Comparison of ENCODE assay signal across 27 cellular contexts in the genomic region with DNA sequence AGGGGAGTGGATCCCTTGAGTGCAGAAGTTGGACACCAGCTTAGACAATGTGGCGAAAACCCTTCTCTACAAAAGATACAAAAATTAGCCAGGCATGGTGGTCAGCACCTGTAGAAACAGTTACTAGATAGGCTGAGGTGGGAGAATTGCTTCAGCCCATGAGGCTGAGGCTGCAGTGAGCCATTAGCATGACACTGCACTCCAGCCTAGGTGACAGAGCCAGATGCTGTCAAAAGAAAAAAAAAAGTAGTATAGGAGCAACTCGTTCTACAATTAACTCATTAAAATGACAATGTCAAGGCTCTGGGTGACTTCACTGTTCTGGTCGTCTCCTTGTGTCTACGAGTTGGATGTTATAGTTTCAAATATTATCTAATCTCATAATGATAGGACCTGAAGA.
"Had no signal": no experiment of that assay in that cellular context is flagged by ENCODE, and none has a peak within 500 bp of the region (broad histone marks: within the 10 kb centered on the region; RNA-seq: fewer than 3 reads in every experiment).

No MANE protein-coding gene starts in this region.

- ATAC-seq: activated CD4-positive, CD25-positive, alpha-beta regulatory T cell treated with anti-CD3 and anti-CD28 coated beads, Interleukin-2, amount 50 U/mL, for 24 hours; activated CD8-positive, alpha-beta T cell treated with anti-CD3 and anti-CD28 coated beads, Interleukin-2, amount 10 ng/mL, durations not matched to agents 7 days and 5 days; Panc1; Right ventricle myocardium inferior had no signal

- H3K27ac ChIP-seq: breast epithelium, KMS-11, SK-N-MC, WERI-Rb-1 had no signal

- H3K9ac ChIP-seq: KMS-11 had no signal

- H3K4me1 ChIP-seq: breast epithelium had no signal

- H3K27me3 Mint-ChIP-seq: activated naive CD4-positive, alpha-beta T cell treated with anti-CD3 and anti-CD28 coated beads, Interleukin-2, amount 50 U/mL, for 24 hours had no signal

- H3K4me3 Mint-ChIP-seq: activated CD8-positive, alpha-beta T cell treated with anti-CD3 and anti-CD28 coated beads, Interleukin-2, amount 10 ng/mL, durations not matched to agents 7 days and 5 days; activated naive CD4-positive, alpha-beta T cell treated with anti-CD3 and anti-CD28 coated beads, Interleukin-2, amount 50 U/mL, for 24 hours had no signal

- H3K4me3 ChIP-seq: breast epithelium, SK-N-MC had no signal

- H3K27me3 ChIP-seq: breast epithelium had no signal

- H3K36me3 ChIP-seq: breast epithelium, WERI-Rb-1 had no signal

- DNase-seq: activated CD4-positive, alpha-beta T cell treated with anti-CD3 and anti-CD28 coated beads for 48 hours; activated CD4-positive, alpha-beta T cell treated with anti-CD3 and anti-CD28 coated beads, Interleukin-2, amount 50 U/mL, for 4 hours; activated CD8-positive, alpha-beta memory T cell treated with anti-CD3 and anti-CD28 coated beads, Interleukin-2, amount 50 U/mL, for 48 hours; activated CD8-positive, alpha-beta T cell treated with anti-CD3 and anti-CD28 coated beads, Interleukin-2, amount 10 ng/mL, durations not matched to agents 7 days and 5 days; activated naive CD4-positive, alpha-beta T cell; activated T-cell treated with anti-CD3 and anti-CD28 coated beads, Interleukin-2, amount 50 U/mL, for 1 hour; aorta; caudate nucleus; NCI-H1092; NCI-H1417; NCI-H1694 treated with DMSO at 0.1 percent for 48 hours; NCI-H2029 treated with DMSO at 0.1 percent for 48 hours; NCI-H345; NCI-H510A; NCI-H526 treated with DMSO at 0.1 percent for 48 hours; NCI-H82; OCI-M1; RPMI8226; T-helper 1 cell; WERI-Rb-1 had no signal

- H3K4me1 Mint-ChIP-seq: activated naive CD4-positive, alpha-beta T cell treated with anti-CD3 and anti-CD28 coated beads, Interleukin-2, amount 50 U/mL, for 24 hours had no signal

- H3K27ac Mint-ChIP-seq: activated CD8-positive, alpha-beta T cell treated with anti-CD3 and anti-CD28 coated beads, Interleukin-2, amount 10 ng/mL, durations not matched to agents 7 days and 5 days; activated naive CD4-positive, alpha-beta T cell treated with anti-CD3 and anti-CD28 coated beads, Interleukin-2, amount 50 U/mL, for 24 hours had no signal

- H3K4me2 ChIP-seq: KMS-11 had no signal

- H3K36me3 Mint-ChIP-seq: activated naive CD4-positive, alpha-beta T cell treated with anti-CD3 and anti-CD28 coated beads, Interleukin-2, amount 50 U/mL, for 24 hours had no signal
